8 cellular contexts compared by ENCODE assay signal in the genomic region with DNA sequence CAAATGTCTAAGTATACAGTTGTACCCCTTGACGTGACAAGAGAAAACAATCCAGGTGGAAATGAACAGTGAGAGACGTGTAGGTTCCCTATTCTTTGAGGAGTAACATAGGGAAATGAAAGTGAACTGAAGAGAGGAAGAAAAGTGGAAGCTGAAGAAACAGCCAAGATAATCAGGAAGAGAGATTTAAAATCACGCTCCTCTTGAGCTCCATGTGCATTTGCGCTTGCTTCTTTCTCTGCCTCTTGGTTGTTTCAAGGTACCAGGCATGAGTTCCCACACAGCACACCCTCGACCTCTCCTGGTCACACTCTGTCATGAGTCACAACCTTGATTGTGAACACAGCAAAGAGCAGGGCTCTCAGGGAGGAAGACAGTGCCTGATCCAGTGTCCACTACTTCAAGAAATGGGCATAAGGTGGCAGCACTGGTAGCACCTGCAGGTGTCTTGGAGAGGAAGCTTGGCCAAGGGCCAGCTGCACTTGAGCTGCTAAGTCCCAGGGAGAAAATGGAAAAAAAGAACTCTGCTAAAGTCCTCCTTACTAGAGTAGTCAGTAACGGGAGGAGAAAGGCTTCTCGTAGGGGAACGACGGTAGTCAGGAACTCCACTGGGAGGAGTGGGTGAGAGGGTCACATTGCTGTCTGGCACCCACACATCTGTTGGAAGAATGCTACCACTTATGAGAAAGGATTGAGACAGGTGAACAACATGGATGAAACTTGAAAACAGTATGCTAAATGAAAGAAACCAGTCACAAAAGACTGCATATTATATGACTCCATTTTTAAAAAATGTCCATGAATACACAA.
A peak's percentile ranks its signal among the peaks of the same experiment; 100 is the strongest.
DNase-seq lines count a peak whose midpoint lies in the region; ATAC-seq and TF ChIP-seq lines count a peak whose summit lies in the region.

No MANE protein-coding gene starts in this region.

- peak; percentile 72 for ATAC-seq in HG03095 (IDR thresholded peaks at IDR 0.05; ENCODE audit: unreplicated experiment)
- ATAC-seq in central memory CD8-positive, alpha-beta T cell (replicated peaks; ENCODE audit: extremely low read depth, poor library complexity, severe bottlenecking), result peak; percentile 71

- no peaks in the 10 kb centered on the region for H3K27me3 Mint-ChIP-seq in central memory CD8-positive, alpha-beta T cell

- peak; percentile 63 for TF ChIP-seq CTCF in GM12875 (IDR thresholded peaks at IDR 0.05; ENCODE audit: borderline replicate concordance, insufficient read depth, low read depth, low read length)
- peak; percentile 27 for TF ChIP-seq CTCF in WI38 (IDR thresholded peaks at IDR 0.05; ENCODE audit: low read depth, low read length)

- peak overlapping the region; percentile 68 for H3K27ac Mint-ChIP-seq in central memory CD8-positive, alpha-beta T cell (ENCODE audit: low read depth)

- DNase-seq in NCI-H226 (peak; percentile 73), left kidney (ENCODE audit: low read depth, low spot score) (peak; percentile 91), GOT3 (lab: John Stamatoyannopoulos, UW) (no peak)
- DNase-seq in central memory CD8-positive, alpha-beta T cell (ENCODE audit: low spot score in 2 of 2), result peak in 1 of 2 donors; percentile 12
- DNase-seq in stimulated activated CD4-positive, alpha-beta T cell treated with anti-CD3 and anti-CD28 coated beads, Interleukin-4, amount 100 ng/mL, for 4 hours, result peak; percentile 15 to 49

- no peaks in the 10 kb centered on the region for H3K9me3 Mint-ChIP-seq in central memory CD8-positive, alpha-beta T cell

- H3K4me3 ChIP-seq in GM12875 (ENCODE audit: low read depth, low read length) (no peak overlapping the region), WI38 (ENCODE audit: low read depth, low read length) (no peak overlapping the region)

- peaks cover 10% of the 10 kb centered on the region for H3K4me1 Mint-ChIP-seq in central memory CD8-positive, alpha-beta T cell

- no peaks in the 10 kb centered on the region for H3K36me3 Mint-ChIP-seq in central memory CD8-positive, alpha-beta T cell (ENCODE audit: insufficient read depth)

- H3K4me3 Mint-ChIP-seq in central memory CD8-positive, alpha-beta T cell, result no peak overlapping the region
